ENCODE assay signal across 8 cellular contexts in genomic region chr19:54178581-54179261, GRCh38. TPM values are rescaled to one million over a fixed set of nuclear protein-coding genes. Genes with fewer than 3 reads are reported as not detected.
DNase-seq lines count a peak whose midpoint lies in the region; ATAC-seq, FAIRE-seq and TF ChIP-seq lines count a peak whose summit lies in the region.

No MANE protein-coding gene starts in this region.

- DNase-seq in activated CD8-positive, alpha-beta T cell treated with anti-CD3 and anti-CD28 coated beads, Interleukin-2, amount 10 ng/mL, durations not matched to agents 7 days and 5 days, result peak; percentile 55
- DNase-seq in right lobe of liver (no peak), mesothelial cell of epicardium (ENCODE audit: low spot score in 2 of 2, unreplicated experiment in 2 of 2) (no peak), small intestine (no peak), tibial artery (no peak)

- H3K4me2 ChIP-seq in BLaER1 treated with 17β-estradiol and CSF1 and Interleukin-3, amounts not matched to agents 10 nM and 100 nM, result peak overlapping the region in 8 of 11 experiments; percentile 66 to 85 (median 75); a peak in 16 of 22 replicates

- no peak for TF ChIP-seq POLR2A in right lobe of liver (IDR thresholded peaks at IDR 0.05)

- POLR2A ChIA-PET in HEK293 (lab: Yijun Ruan, JAX), result interaction anchor here (10.2 kb wide), 1 partner anchor 11 kb away, joined by 90 read pairs; the partner anchor contains the start of genes MBOAT7 and TSEN34
- POLR2A ChIA-PET in activated CD8-positive, alpha-beta T cell treated with anti-CD3 and anti-CD28 coated beads, Interleukin-2, amount 10 ng/mL, durations not matched to agents 7 days and 5 days (lab: Charles Lee), result no interaction called here

- H3K27ac ChIP-seq in BLaER1 treated with 17β-estradiol and CSF1 and Interleukin-3, amounts not matched to agents 10 nM and 100 nM, result peak overlapping the region in 10 of 11 experiments; percentile 48 to 84 (median 68); a peak in 19 of 22 replicates
- H3K27ac ChIP-seq in HEK293 (ENCODE audit: extremely low read depth, low read depth, low read length) (no peak overlapping the region), right lobe of liver (no peak overlapping the region), small intestine (ENCODE audit: low read depth in 1 of 2, low read length in 1 of 2) (no peak overlapping the region), tibial artery (no peak overlapping the region)

- no peak overlapping the region for H3K27ac Mint-ChIP-seq in activated CD8-positive, alpha-beta T cell treated with anti-CD3 and anti-CD28 coated beads, Interleukin-2, amount 10 ng/mL, durations not matched to agents 7 days and 5 days
- H3K27ac Mint-ChIP-seq in mesothelial cell of epicardium, result no peak overlapping the region

- TF ChIP-seq CTCF in HEK293 (tag by site-specific recombination; IDR thresholded peaks at IDR 0.05), result no peak
- no peak for TF ChIP-seq CTCF in right lobe of liver (IDR thresholded peaks at IDR 0.05)
- TF ChIP-seq CTCF in mesothelial cell of epicardium (IDR thresholded peaks at IDR 0.05; ENCODE audit: unreplicated experiment), result no peak
- TF ChIP-seq CTCF in tibial artery (IDR thresholded peaks at IDR 0.05), result no peak

- no peak for FAIRE-seq in small intestine (lab: Jason Lieb, UNC)

- intact Hi-C loops in right lobe of liver (cut with DNase I) (no loop called here), tibial artery (cut with DNase I; ENCODE audit: low total_unique reads) (no loop called here)

- no peaks in the 10 kb centered on the region for H3K4me1 Mint-ChIP-seq in activated CD8-positive, alpha-beta T cell treated with anti-CD3 and anti-CD28 coated beads, Interleukin-2, amount 10 ng/mL, durations not matched to agents 7 days and 5 days (ENCODE audit: low read depth)
- H3K4me1 Mint-ChIP-seq in mesothelial cell of epicardium, result no peaks in the 10 kb centered on the region

- H3K4me3 ChIP-seq in BLaER1 treated with 17β-estradiol and CSF1 and Interleukin-3, amounts not matched to agents 10 nM and 100 nM, result peak overlapping the region in 1 of 10 experiments; percentile 11; a peak in 1 of 20 replicates
- no peak overlapping the region for H3K4me3 ChIP-seq in HEK293 (ENCODE audit: low read depth, low read length)
- H3K4me3 ChIP-seq in right lobe of liver, result no peak overlapping the region
- no peak overlapping the region for H3K4me3 ChIP-seq in small intestine (ENCODE audit: low read depth in 1 of 2, low read length in 2 of 2)
- no peak overlapping the region for H3K4me3 ChIP-seq in tibial artery

- no peaks in the 10 kb centered on the region for H3K27me3 ChIP-seq in BLaER1 treated with 17β-estradiol and CSF1 and Interleukin-3, amounts not matched to agents 10 nM and 100 nM
- H3K27me3 ChIP-seq in right lobe of liver (no peaks in the 10 kb centered on the region), small intestine (ENCODE audit: control insufficient read depth in 2 of 2, insufficient read depth in 2 of 2, low read length in 2 of 2) (no peaks in the 10 kb centered on the region), tibial artery (peaks cover 0 to 7% of the 10 kb centered on the region in 2 donors)

- peak overlapping the region; percentile 7 to 67 (median 56); a peak in 14 of 22 replicates for H3K9ac ChIP-seq in BLaER1 treated with 17β-estradiol and CSF1 and Interleukin-3, amounts not matched to agents 10 nM and 100 nM

- CTCF ChIA-PET in HEK293 (lab: Yijun Ruan, JAX), result interaction anchor here (2.0 to 2.3 kb wide), 2 partner anchors 8 to 11 kb away, joined by 13 to 15 read pairs; partner anchors contain the start of gene MBOAT7
- CTCF ChIA-PET in activated CD8-positive, alpha-beta T cell treated with anti-CD3 and anti-CD28 coated beads, Interleukin-2, amount 10 ng/mL, durations not matched to agents 7 days and 5 days (lab: Charles Lee), result no interaction called here

- H3K27me3 Mint-ChIP-seq in activated CD8-positive, alpha-beta T cell treated with anti-CD3 and anti-CD28 coated beads, Interleukin-2, amount 10 ng/mL, durations not matched to agents 7 days and 5 days (ENCODE audit: low read depth), result no peaks in the 10 kb centered on the region
- no peaks in the 10 kb centered on the region for H3K27me3 Mint-ChIP-seq in mesothelial cell of epicardium (ENCODE audit: low read depth)

- peaks cover 0 to 8% (median 0%) of the 10 kb centered on the region in 11 experiments; a peak in 2 of 22 replicates for H3K9me3 ChIP-seq in BLaER1 treated with 17β-estradiol and CSF1 and Interleukin-3, amounts not matched to agents 10 nM and 100 nM (replicated peaks in 1 of 11)
- no peaks in the 10 kb centered on the region for H3K9me3 ChIP-seq in HEK293 (ENCODE audit: control insufficient read depth, insufficient read depth, low read depth, low read length)
- no peaks in the 10 kb centered on the region for H3K9me3 ChIP-seq in right lobe of liver
- no peaks in the 10 kb centered on the region for H3K9me3 ChIP-seq in small intestine (ENCODE audit: control insufficient read depth, low read depth)
- no peaks in the 10 kb centered on the region for H3K9me3 ChIP-seq in tibial artery

- H3K36me3 ChIP-seq in BLaER1 treated with 17β-estradiol and CSF1 and Interleukin-3, amounts not matched to agents 10 nM and 100 nM, result peaks cover 40 to 94% (median 72%) of the 10 kb centered on the region in 11 experiments
- H3K36me3 ChIP-seq in HEK293 (ENCODE audit: control insufficient read depth in 2 of 2, insufficient read depth in 1 of 2, low read length in 2 of 2) (peaks cover 14 to 37% of the 10 kb centered on the region in 2 experiments; a peak in 2 of 3 replicates), right lobe of liver (no peaks in the 10 kb centered on the region), small intestine (ENCODE audit: control insufficient read depth in 2 of 2, insufficient read depth in 2 of 2, low read length in 2 of 2) (peaks cover 4 to 12% of the 10 kb centered on the region in 2 donors), tibial artery (peaks cover 7 to 54% (median 29%) of the 10 kb centered on the region in 3 donors)

- ATAC-seq in activated CD8-positive, alpha-beta T cell treated with anti-CD3 and anti-CD28 coated beads, Interleukin-2, amount 10 ng/mL, durations not matched to agents 7 days and 5 days, result peak; percentile 70
- peak; percentile 84 to 88 (median 86) for ATAC-seq in right lobe of liver
- ATAC-seq in HG03442 (IDR thresholded peaks at IDR 0.05; ENCODE audit: unreplicated experiment), result no peak

- no peaks in the 10 kb centered on the region for H3K9me3 Mint-ChIP-seq in activated CD8-positive, alpha-beta T cell treated with anti-CD3 and anti-CD28 coated beads, Interleukin-2, amount 10 ng/mL, durations not matched to agents 7 days and 5 days (ENCODE audit: insufficient read depth)
- H3K9me3 Mint-ChIP-seq in mesothelial cell of epicardium, result no peaks in the 10 kb centered on the region

- peaks cover 6 to 85% (median 34%) of the 10 kb centered on the region in 11 experiments; a peak in 20 of 22 replicates for H4K20me1 ChIP-seq in BLaER1 treated with 17β-estradiol and CSF1 and Interleukin-3, amounts not matched to agents 10 nM and 100 nM

- H3K4me3 Mint-ChIP-seq in activated CD8-positive, alpha-beta T cell treated with anti-CD3 and anti-CD28 coated beads, Interleukin-2, amount 10 ng/mL, durations not matched to agents 7 days and 5 days, result no peak overlapping the region
- no peak overlapping the region for H3K4me3 Mint-ChIP-seq in mesothelial cell of epicardium

- WGBS in right lobe of liver (ENCODE audit: insufficient coverage, low coverage, low lambda C conversion rate, missing lambda C conversion rate), result 94% methylated on average over 3 of the region's 23 CpGs
- 82 to 87% (median 84%) methylated on average over 23 of the region's 23 CpGs for whole genome bisulfite sequencing in small intestine, 3 donors

- H3K4me1 ChIP-seq in BLaER1 treated with 17β-estradiol and CSF1 and Interleukin-3, amounts not matched to agents 10 nM and 100 nM, result peaks cover 44 to 62% (median 58%) of the 10 kb centered on the region in 10 experiments
- H3K4me1 ChIP-seq in HEK293 (ENCODE audit: control insufficient read depth, insufficient read depth, low read length) (no peaks in the 10 kb centered on the region), right lobe of liver (no peaks in the 10 kb centered on the region), small intestine (ENCODE audit: control insufficient read depth in 2 of 2, insufficient read depth in 1 of 2, low read depth in 1 of 2, low read length in 1 of 2) (no peaks in the 10 kb centered on the region), tibial artery (no peaks in the 10 kb centered on the region)

- peaks cover 13% of the 10 kb centered on the region for H3K36me3 Mint-ChIP-seq in activated CD8-positive, alpha-beta T cell treated with anti-CD3 and anti-CD28 coated beads, Interleukin-2, amount 10 ng/mL, durations not matched to agents 7 days and 5 days (ENCODE audit: low read depth)
- peaks cover 19% of the 10 kb centered on the region for H3K36me3 Mint-ChIP-seq in mesothelial cell of epicardium

TF ChIP-seq in HEK293, 187 proteins besides CTCF, POLR2A, EP300 and RAD21 (continues in another document):
- TF ChIP-seq SP3 (tag by site-specific recombination; IDR thresholded peaks at IDR 0.05), result 0 out of 2 replicates have a peak, but pooled peaks have one; percentile 20

RNA-seq across cellular contexts. Expression of gene TMC4, which starts 5.8 kb away (rescaled TPM):
- under 1 TPM; 0.55 to 0.76 TPM for total RNA-seq in activated CD8-positive, alpha-beta T cell treated with anti-CD3 and anti-CD28 coated beads, Interleukin-2, amount 10 ng/mL, durations not matched to agents 7 days and 5 days
- total RNA-seq in right lobe of liver (1 to 10 TPM in 3 of 6 experiments, under 1 TPM in 3; 0.18 to 2.4 (median 1.1) TPM), mesothelial cell of epicardium (57.6 to 69.5 TPM (median 63.5 TPM) in 3 replicates)
- polyA plus RNA-seq in small intestine, result 100 to 1,000 TPM in 2 of 3 donors, 10 to 100 TPM in 1; 40.6 to 174 (median 118) TPM

RNA-seq across cellular contexts. Expression of gene MBOAT7, which starts 10.7 kb away (rescaled TPM):
- total RNA-seq in activated CD8-positive, alpha-beta T cell treated with anti-CD3 and anti-CD28 coated beads, Interleukin-2, amount 10 ng/mL, durations not matched to agents 7 days and 5 days, result 10 to 100 TPM; 56.9 to 58.8 TPM
- 10 to 100 TPM; 26.6 to 57.7 (median 32.9) TPM for total RNA-seq in right lobe of liver
- 102 to 113 TPM (median 110 TPM) in 3 replicates for total RNA-seq in mesothelial cell of epicardium
- polyA plus RNA-seq in small intestine, result 10 to 100 TPM; 47.8 to 55.2 (median 54.2) TPM

RNA-seq across cellular contexts. Expression of gene TSEN34, which starts 12.4 kb away (rescaled TPM):
- total RNA-seq in activated CD8-positive, alpha-beta T cell treated with anti-CD3 and anti-CD28 coated beads, Interleukin-2, amount 10 ng/mL, durations not matched to agents 7 days and 5 days, result 10 to 100 TPM; 11.2 to 11.9 TPM
- total RNA-seq in right lobe of liver, result 10 to 100 TPM; 11.8 to 31.9 (median 17.9) TPM
- total RNA-seq in mesothelial cell of epicardium, result 43.9 to 50.1 TPM (median 47.5 TPM) in 3 replicates
- 10 to 100 TPM; 32.7 to 50.3 (median 39.3) TPM for polyA plus RNA-seq in small intestine

RNA-seq across cellular contexts. Expression of gene LENG1, which starts 19.2 kb away (rescaled TPM):
- total RNA-seq in activated CD8-positive, alpha-beta T cell treated with anti-CD3 and anti-CD28 coated beads, Interleukin-2, amount 10 ng/mL, durations not matched to agents 7 days and 5 days, result 1 to 10 TPM; 6.6 to 7.5 TPM
- 1 to 10 TPM; 1.2 to 3.5 (median 3.2) TPM for total RNA-seq in right lobe of liver
- 5.7 to 6.4 TPM (median 5.8 TPM) in 3 replicates for total RNA-seq in mesothelial cell of epicardium
- 10 to 100 TPM in 1 of 3 donors, 1 to 10 TPM in 2; 6.7 to 11.1 (median 9.7) TPM for polyA plus RNA-seq in small intestine

RNA-seq across cellular contexts. Expression of gene RPS9, which starts 21.9 kb away (rescaled TPM):
- 1,000 to 10,000 TPM; 1,244 to 1,253 TPM for total RNA-seq in activated CD8-positive, alpha-beta T cell treated with anti-CD3 and anti-CD28 coated beads, Interleukin-2, amount 10 ng/mL, durations not matched to agents 7 days and 5 days
- total RNA-seq in right lobe of liver, result 100 to 1,000 TPM; 399 to 706 (median 486) TPM
- 1,211 to 1,274 TPM (median 1,263 TPM) in 3 replicates for total RNA-seq in mesothelial cell of epicardium
- polyA plus RNA-seq in small intestine, result 1,000 to 10,000 TPM; 2,119 to 4,773 (median 4,210) TPM

Comparison
In these comparisons a context has a peak if more than half of its experiments do, and no peak if none do; other contexts are left out.
1. H3K27ac ChIP-seq: peak in BLaER1 treated with 17β-estradiol and CSF1 and Interleukin-3, amounts not matched to agents 10 nM and 100 nM (10 of 11); none in HEK293 (single experiment), right lobe of liver (0 of 3), small intestine (0 of 2) and tibial artery (0 of 2).
2. RNA of gene TMC4, which starts 5.8 kb away (total RNA-seq): 57.6 to 69.5 TPM in mesothelial cell of epicardium; 0.18 to 2.4 TPM in right lobe of liver and 0.55 to 0.76 TPM in activated CD8-positive, alpha-beta T cell treated with anti-CD3 and anti-CD28 coated beads, Interleukin-2, amount 10 ng/mL, durations not matched to agents 7 days and 5 days; every median in the first group is over 10 times any median in the second.